ENCODE assay signal across 8 cellular contexts in genomic region chr7:29345590-29345989, GRCh38.
DNase-seq lines count a peak whose midpoint lies in the region; ATAC-seq, FAIRE-seq and TF ChIP-seq lines count a peak whose summit lies in the region.

No MANE protein-coding gene starts in this region.

- no peak overlapping the region for H3K4me2 ChIP-seq in endothelial cell of umbilical vein (ENCODE audit: insufficient read depth, low read length)

- no peaks in the 10 kb centered on the region for H3K36me3 ChIP-seq in endothelial cell of umbilical vein (ENCODE audit: control insufficient read depth in 2 of 2, extremely low read depth in 1 of 2, insufficient read depth in 2 of 2, low read length in 2 of 2)

- no peaks in the 10 kb centered on the region for H3K9me1 ChIP-seq in endothelial cell of umbilical vein (replicated peaks; ENCODE audit: control insufficient read depth, extremely low read depth, insufficient read depth, low read length)

- dilution Hi-C loops in endothelial cell of umbilical vein (cut with MboI; ENCODE audit: extremely low pct_ligation_motif_present, low sequenced_read_pairs): no loop called here

- no peak overlapping the region for H3K9ac ChIP-seq in endothelial cell of umbilical vein (replicated peaks; ENCODE audit: extremely low read depth, insufficient read depth, low read length)

- peaks cover 0 to 7% of the 10 kb centered on the region in 2 donors for H3K4me1 Mint-ChIP-seq in natural killer cell
- H3K4me1 Mint-ChIP-seq in natural killer cell treated with Interleukin-12 subunit alpha and Interleukin-12 subunit beta and Interleukin-15 and Interleukin-18, amount 100 ng/mL, for 72 hours (ENCODE audit: low read depth in 2 of 2): peaks cover 3 to 7% of the 10 kb centered on the region in 2 donors

- no peaks in the 10 kb centered on the region for H4K20me1 ChIP-seq in endothelial cell of umbilical vein (replicated peaks; ENCODE audit: control insufficient read depth, extremely low read depth, insufficient read depth, low read length)

- H3K27ac ChIP-seq in endothelial cell of umbilical vein (ENCODE audit: insufficient read depth, low read depth, low read length): no peak overlapping the region

- no peak overlapping the region for H3K27ac Mint-ChIP-seq in natural killer cell
- H3K27ac Mint-ChIP-seq in natural killer cell treated with Interleukin-12 subunit alpha and Interleukin-12 subunit beta and Interleukin-15 and Interleukin-18, amount 100 ng/mL, for 72 hours: no peak overlapping the region

- intact Hi-C loops in natural killer cell (cut with micrococcal nuclease): loop anchor here (10.0 kb wide), 1 partner anchor 421 kb away; no protein-coding TSS in a partner anchor
- intact Hi-C loops in endothelial cell of umbilical vein (cut with micrococcal nuclease): loop anchor here (1.0 kb wide), 5 partner anchors 106 to 423 kb away; no protein-coding TSS in a partner anchor

- DNase-seq in natural killer cell: peak; percentile 27
- no peak for DNase-seq in natural killer cell treated with Interleukin-12 subunit alpha and Interleukin-12 subunit beta and Interleukin-15 and Interleukin-18, amount 100 ng/mL, for 72 hours (ENCODE audit: low spot score)
- peak; percentile 81 for DNase-seq in OCI-M1 (lab: John Stamatoyannopoulos, UW)
- peak; percentile 41 for DNase-seq in endothelial cell of umbilical vein (ENCODE audit: low read depth, low spot score)
- peak in 45 of 56 donors; percentile 3 to 78 (median 40) for DNase-seq in nucleus accumbens (lab: John Stamatoyannopoulos, UW)
- DNase-seq in hepatic stellate cell (ENCODE audit: low spot score): no peak
- DNase-seq in HuH-7.5 (ENCODE audit: low spot score): no peak
- no peak for DNase-seq in NCI-H2227 (lab: John Stamatoyannopoulos, UW; ENCODE audit: unreplicated experiment)

- no peak for FAIRE-seq in endothelial cell of umbilical vein (lab: Jason Lieb, UNC)

- no peaks in the 10 kb centered on the region for H3K36me3 Mint-ChIP-seq in natural killer cell
- H3K36me3 Mint-ChIP-seq in natural killer cell treated with Interleukin-12 subunit alpha and Interleukin-12 subunit beta and Interleukin-15 and Interleukin-18, amount 100 ng/mL, for 72 hours: no peaks in the 10 kb centered on the region

- peak; percentile 49 to 62 (median 55) for ATAC-seq in natural killer cell
- no peak for ATAC-seq in natural killer cell treated with Interleukin-12 subunit alpha and Interleukin-12 subunit beta and Interleukin-15 and Interleukin-18, amount 100 ng/mL, for 72 hours

- peaks cover 1 to 5% of the 10 kb centered on the region in 2 experiments for H3K27me3 ChIP-seq in endothelial cell of umbilical vein (ENCODE audit: control insufficient read depth in 2 of 2, insufficient read depth in 2 of 2, low read length in 2 of 2)

- no peaks in the 10 kb centered on the region for H3K9me3 ChIP-seq in endothelial cell of umbilical vein (replicated peaks; ENCODE audit: control insufficient read depth, insufficient read depth, low read length)

- H3K79me2 ChIP-seq in endothelial cell of umbilical vein (ENCODE audit: control insufficient read depth, insufficient read depth, low read length): no peaks in the 10 kb centered on the region

- no peak overlapping the region for H2AFZ ChIP-seq in endothelial cell of umbilical vein (ENCODE audit: low read depth, low read length)

- H3K4me3 Mint-ChIP-seq in natural killer cell: no peak overlapping the region
- H3K4me3 Mint-ChIP-seq in natural killer cell treated with Interleukin-12 subunit alpha and Interleukin-12 subunit beta and Interleukin-15 and Interleukin-18, amount 100 ng/mL, for 72 hours: no peak overlapping the region

- TF ChIP-seq CTCF in natural killer cell (IDR thresholded peaks at IDR 0.05) (no peak), endothelial cell of umbilical vein (IDR thresholded peaks at IDR 0.05; ENCODE audit: extremely low read depth in 1 of 2, insufficient read depth in 1 of 2, low read depth in 1 of 2, low read length in 2 of 2) (peak; percentile 45 to 49)

- H3K9me3 Mint-ChIP-seq in natural killer cell: no peaks in the 10 kb centered on the region
- H3K9me3 Mint-ChIP-seq in natural killer cell treated with Interleukin-12 subunit alpha and Interleukin-12 subunit beta and Interleukin-15 and Interleukin-18, amount 100 ng/mL, for 72 hours: no peaks in the 10 kb centered on the region

- POLR2A ChIA-PET in endothelial cell of umbilical vein (lab: Charles Lee): no interaction called here

- no TSS peak for BruUV-seq in endothelial cell of umbilical vein (replicated peaks; lab: Mats Ljungman, UMichigan)

- no peaks in the 10 kb centered on the region for H3K4me1 ChIP-seq in endothelial cell of umbilical vein (ENCODE audit: control insufficient read depth, extremely low read depth, insufficient read depth, low read length)

- no peak for TF ChIP-seq POLR2A in endothelial cell of umbilical vein (IDR thresholded peaks at IDR 0.05; ENCODE audit: low read depth, low read length)

- no peak overlapping the region for H3K4me3 ChIP-seq in endothelial cell of umbilical vein (replicated peaks in 1 of 3; ENCODE audit: insufficient read depth in 1 of 3, low read depth in 1 of 3, low read length in 3 of 3)

- no peaks in the 10 kb centered on the region for H3K27me3 Mint-ChIP-seq in natural killer cell (ENCODE audit: low read depth in 2 of 2)
- no peaks in the 10 kb centered on the region for H3K27me3 Mint-ChIP-seq in natural killer cell treated with Interleukin-12 subunit alpha and Interleukin-12 subunit beta and Interleukin-15 and Interleukin-18, amount 100 ng/mL, for 72 hours

- CTCF ChIA-PET in endothelial cell of umbilical vein (lab: Charles Lee): interaction anchor here (0.5 to 5.5 kb wide), 20 partner anchors 24 to 425 kb away, joined by 3 to 105 read pairs (median 4); partner anchors contain the start of gene CHN2

TF ChIP-seq in endothelial cell of umbilical vein, 7 proteins besides CTCF, POLR2A, EP300 and RAD21:
- TF ChIP-seq MAX (IDR thresholded peaks at IDR 0.05; ENCODE audit: insufficient read depth, insufficient read length) (no peak), JUN (IDR thresholded peaks at IDR 0.05; ENCODE audit: borderline replicate concordance, insufficient read depth, insufficient read length, low read depth) (no peak), EZH2 (IDR thresholded peaks at IDR 0.05; ENCODE audit: borderline replicate concordance, low read depth, low read length, severe bottlenecking) (no peak), MYC (IDR thresholded peaks at IDR 0.05; ENCODE audit: low read depth, low read length) (no peak), GATA2 (IDR thresholded peaks at IDR 0.05; ENCODE audit: insufficient read depth, insufficient read length, low read depth, low read length) (no peak), FOS (IDR thresholded peaks at IDR 0.05; ENCODE audit: borderline replicate concordance, insufficient read depth, low read length) (no peak), POLR2AphosphoS5 (IDR thresholded peaks at IDR 0.05; ENCODE audit: insufficient read depth, low read depth, low read length) (no peak)

Comparison
In these comparisons a context has a peak if more than half of its experiments do, and no peak if none do; other contexts are left out.
1. ATAC-seq: peak in natural killer cell (3 of 3); none in natural killer cell treated with Interleukin-12 subunit alpha and Interleukin-12 subunit beta and Interleukin-15 and Interleukin-18, amount 100 ng/mL, for 72 hours (0 of 2).
2. DNase-seq: peak in natural killer cell (single experiment), OCI-M1 (single experiment), endothelial cell of umbilical vein (single experiment) and nucleus accumbens (45 of 56); none in natural killer cell treated with Interleukin-12 subunit alpha and Interleukin-12 subunit beta and Interleukin-15 and Interleukin-18, amount 100 ng/mL, for 72 hours (single experiment), hepatic stellate cell (single experiment), HuH-7.5 (single experiment) and NCI-H2227 (single experiment).